ENCODE assay signal across 14 cellular contexts in genomic region chr2:212977149-212977548, GRCh38.
"Had no signal": no experiment of that assay in that cellular context is flagged by ENCODE, and none has a peak within 500 bp of the region (broad histone marks: within the 10 kb centered on the region; RNA-seq: fewer than 3 reads in every experiment).

No MANE protein-coding gene starts in this region.

- H3K4me3 Mint-ChIP-seq: dendritic cell treated with granulocyte-macrophage colony-stimulating factor and Interleukin-4, amounts not matched to agents 40 ng/mL and 50 ng/mL, for 4 days; effector memory CD8-positive, alpha-beta T cell; memory B cell; nephron progenitor cell had no signal

- H3K36me3 Mint-ChIP-seq: memory B cell had no signal

- H3K4me1 Mint-ChIP-seq: memory B cell, nephron progenitor cell had no signal

- DNase-seq: effector memory CD8-positive, alpha-beta T cell; gastrocnemius medialis; heart right ventricle; left ventricle myocardium inferior; lower lobe of right lung; midbrain; nephron progenitor cell; stimulated activated naive CD4-positive, alpha-beta T cell; stomach; substantia nigra; transverse colon had no signal

- H3K9me3 Mint-ChIP-seq: dendritic cell treated with granulocyte-macrophage colony-stimulating factor and Interleukin-4, amounts not matched to agents 40 ng/mL and 50 ng/mL, for 4 days; effector memory CD8-positive, alpha-beta T cell; memory B cell; nephron progenitor cell had no signal

- H3K27me3 Mint-ChIP-seq: dendritic cell treated with granulocyte-macrophage colony-stimulating factor and Interleukin-4, amounts not matched to agents 40 ng/mL and 50 ng/mL, for 4 days; effector memory CD8-positive, alpha-beta T cell; memory B cell had no signal

- H3K27ac Mint-ChIP-seq: dendritic cell treated with granulocyte-macrophage colony-stimulating factor and Interleukin-4, amounts not matched to agents 40 ng/mL and 50 ng/mL, for 4 days; effector memory CD8-positive, alpha-beta T cell; memory B cell; nephron progenitor cell had no signal

- ATAC-seq: effector memory CD8-positive, alpha-beta T cell; gastrocnemius medialis; heart right ventricle; lower lobe of right lung; sciatic nerve had no signal
